ENCODE assay signal across 8 cellular contexts in genomic region chr1:1307908-1308755, GRCh38.
A peak's percentile ranks its signal among the peaks of the same experiment; 100 is the strongest.
DNase-seq lines count a peak whose midpoint lies in the region; ATAC-seq and TF ChIP-seq lines count a peak whose summit lies in the region.

TSS of gene ACAP3 (minus strand) at chr1:1307930. CDS start at chr1:1307815, 115 bp downstream.
TSS of gene PUSL1 (plus strand) at chr1:1308597. CDS start at chr1:1308644, 47 bp downstream.

- TF ChIP-seq CTCF in AG09319 (IDR thresholded peaks at IDR 0.05; ENCODE audit: low read depth, low read length) = no peak

- DNase-seq in AG09319 (ENCODE audit: extremely low read depth, low read depth) = peak; percentile 81
- DNase-seq in NCI-H524 treated with DMSO at 0.1 percent for 48 hours (lab: John Stamatoyannopoulos, UW) = peak; percentile 50
- DNase-seq in activated CD4-positive, alpha-beta T cell treated with anti-CD3 and anti-CD28 coated beads for 4 hours = peak; percentile 83 to 91
- peak; percentile 95 for DNase-seq in left kidney (ENCODE audit: low read depth, low spot score)
- peak; percentile 88 for DNase-seq in stimulated activated CD4-positive, alpha-beta T cell treated with anti-CD3 and anti-CD28 coated beads, Interleukin-1b, Interleukin-23, amount 100 ng/mL, for 48 hours

- H3K27ac ChIP-seq in cingulate gyrus (ENCODE audit: low read depth, low read length) = peak within 1 kb of the TSS; percentile 98

- ATAC-seq in GM19043 (IDR thresholded peaks at IDR 0.05; ENCODE audit: low read depth, unreplicated experiment) = peak; percentile 54
- peak; percentile 63 for ATAC-seq in HG03354 (IDR thresholded peaks at IDR 0.05; ENCODE audit: poor library complexity, severe bottlenecking, unreplicated experiment)

Comparison
In these comparisons a context has a peak if more than half of its experiments do, and no peak if none do; other contexts are left out.
1. Peak in every context shown above with its lines: DNase-seq, ATAC-seq and H3K27ac ChIP-seq.